10 cellular contexts compared by ENCODE assay signal in genomic region chr1:171739646-171740045, GRCh38. TPM values are rescaled to one million over a fixed set of nuclear protein-coding genes. Genes with fewer than 3 reads are reported as not detected.
A peak's percentile ranks its signal among the peaks of the same experiment; 100 is the strongest.
DNase-seq lines count a peak whose midpoint lies in the region; ATAC-seq and TF ChIP-seq lines count a peak whose summit lies in the region.
"Had no signal": no experiment of that assay in that cellular context is flagged by ENCODE, and none has a peak within 500 bp of the region (broad histone marks: within the 10 kb centered on the region; RNA-seq: fewer than 3 reads in every experiment).

No MANE protein-coding gene starts in this region.

- TF ChIP-seq CTCF in OCI-LY7 (conservative IDR thresholded peaks at IDR 0.05; ENCODE audit: low read length): no peak
- no peak for TF ChIP-seq CTCF in mammary epithelial cell (conservative IDR thresholded peaks at IDR 0.05 in 1 of 2, IDR thresholded peaks at IDR 0.05 in 1 of 2; ENCODE audit: extremely low read depth in 1 of 2, insufficient read depth in 1 of 2, low read depth in 1 of 2, low read length in 2 of 2)

- H3K36me3 Mint-ChIP-seq in naive thymus-derived CD8-positive, alpha-beta T cell: peaks cover 8 to 32% (median 17%) of the 10 kb centered on the region in 3 donors

- H3K4me2 ChIP-seq in OCI-LY7 (ENCODE audit: low read length) (peak overlapping the region; percentile 88; the same call in 1 of the 2 replicates), mammary epithelial cell (ENCODE audit: insufficient read depth, low read depth, low read length) (peak overlapping the region; percentile 85)

- H3K4me3 Mint-ChIP-seq in naive thymus-derived CD8-positive, alpha-beta T cell: peak overlapping the region in 9 of 10 donors; percentile 14 to 100 (median 71)
- H3K4me3 Mint-ChIP-seq: stimulated activated memory B cell treated with anti-CD40 and anti-IgM and Interleukin-4, amounts not matched to agents 10 μg/mL and 1 μg/mL and 100 μg/mL, for 72 hours had no signal

- intact Hi-C loops in OCI-LY7 (cut with micrococcal nuclease; ENCODE audit: unreplicated experiment): loop anchor here (5.0 kb wide), 2 partner anchors 487 to 793 kb away; partner anchors contain the start of gene SUCO
- intact Hi-C loops in mammary epithelial cell (cut with micrococcal nuclease): no loop called here

- no peak overlapping the region for H3K4me3 ChIP-seq in OCI-LY7 (ENCODE audit: low read depth, low read length, poor library complexity, severe bottlenecking)
- no peak overlapping the region for H3K4me3 ChIP-seq in mammary epithelial cell (replicated peaks in 1 of 3; ENCODE audit: insufficient read depth in 1 of 3, low read depth in 2 of 3, low read length in 3 of 3)

- dilution Hi-C loops in mammary epithelial cell (cut with HindIII; ENCODE audit: low sequenced_read_pairs): no loop called here

- 88% methylated on average over 2 of the region's 2 CpGs for WGBS in mammary epithelial cell (ENCODE audit: low coverage, missing lambda C conversion rate)

- H3K4me1 Mint-ChIP-seq in naive thymus-derived CD8-positive, alpha-beta T cell: peaks cover 35 to 67% (median 63%) of the 10 kb centered on the region in 4 donors

- H3K79me2 ChIP-seq in OCI-LY7 (ENCODE audit: insufficient read depth, low read depth, low read length) (peaks cover 12% of the 10 kb centered on the region; the same call in 1 of the 2 replicates), mammary epithelial cell (ENCODE audit: insufficient read depth, low read length) (peaks cover 32% of the 10 kb centered on the region)

- CTCF ChIA-PET in OCI-LY7 (lab: Charles Lee; ENCODE audit: unreplicated experiment): no interaction called here
- CTCF ChIA-PET in mammary epithelial cell (lab: Charles Lee; ENCODE audit: low non-redundant PET): interaction anchor here (0.7 kb wide), 1 partner anchor 1167 kb away, joined by 5 read pairs; no protein-coding TSS in a partner anchor

- peak overlapping the region in 6 of 10 donors; percentile 38 to 100 (median 80) for H3K27ac Mint-ChIP-seq in naive thymus-derived CD8-positive, alpha-beta T cell
- H3K27ac Mint-ChIP-seq: stimulated activated memory B cell treated with anti-CD40 and anti-IgM and Interleukin-4, amounts not matched to agents 10 μg/mL and 1 μg/mL and 100 μg/mL, for 72 hours had no signal

- ATAC-seq in naive thymus-derived CD8-positive, alpha-beta T cell: no peak
- no peak for ATAC-seq in GM18907 (IDR thresholded peaks at IDR 0.05; ENCODE audit: unreplicated experiment)
- ATAC-seq: stimulated activated memory B cell treated with anti-CD40 and anti-IgM and Interleukin-4, amounts not matched to agents 10 μg/mL and 1 μg/mL and 100 μg/mL, for 72 hours had no signal

- no peaks in the 10 kb centered on the region for H3K9me2 ChIP-seq in OCI-LY7 (ENCODE audit: insufficient read depth, low read length)

- no peaks in the 10 kb centered on the region for H3K27me3 Mint-ChIP-seq in naive thymus-derived CD8-positive, alpha-beta T cell
- H3K27me3 Mint-ChIP-seq: stimulated activated memory B cell treated with anti-CD40 and anti-IgM and Interleukin-4, amounts not matched to agents 10 μg/mL and 1 μg/mL and 100 μg/mL, for 72 hours had no signal

- in situ Hi-C loops in mammary epithelial cell (cut with MboI; ENCODE audit: low sequenced_read_pairs in 2 of 2): no loop called here
- in situ Hi-C loops in KBM-7 (cut with MboI; ENCODE audit: low pct_unique_long_range_greater_than_20kb, low sequenced_read_pairs): no loop called here

- BruUV-seq in OCI-LY7 (replicated peaks; lab: Mats Ljungman, UMichigan): no TSS peak
- no TSS peak for BruUV-seq in mammary epithelial cell (replicated peaks; lab: Mats Ljungman, UMichigan)

- H3K36me3 ChIP-seq in OCI-LY7 (ENCODE audit: insufficient read depth, low read length): peaks cover 21% of the 10 kb centered on the region
- peaks cover 2% of the 10 kb centered on the region for H3K36me3 ChIP-seq in mammary epithelial cell (ENCODE audit: insufficient read depth, low read length)

- POLR2A ChIA-PET in OCI-LY7 (lab: Charles Lee): interaction anchor here (2.5 kb wide), 1 partner anchor 42 kb away, joined by 8 read pairs; the partner anchor contains the start of gene METTL13
- POLR2A ChIA-PET in naive thymus-derived CD8-positive, alpha-beta T cell (lab: Charles Lee): interaction anchor here (5.8 kb wide), 1 partner anchor 41 kb away, joined by 124 read pairs; the partner anchor contains the start of gene METTL13

- H3K9ac ChIP-seq in mammary epithelial cell (ENCODE audit: insufficient read depth, low read length): no peak overlapping the region

- H4K20me1 ChIP-seq in OCI-LY7 (ENCODE audit: insufficient read depth, low read length) (no peaks in the 10 kb centered on the region), mammary epithelial cell (ENCODE audit: insufficient read depth, low read length) (no peaks in the 10 kb centered on the region)

- no peaks in the 10 kb centered on the region for H3K9me3 Mint-ChIP-seq in naive thymus-derived CD8-positive, alpha-beta T cell
- H3K9me3 Mint-ChIP-seq: stimulated activated memory B cell treated with anti-CD40 and anti-IgM and Interleukin-4, amounts not matched to agents 10 μg/mL and 1 μg/mL and 100 μg/mL, for 72 hours had no signal

- H3K27me3 ChIP-seq in mammary epithelial cell (ENCODE audit: insufficient read depth, low read length): no peaks in the 10 kb centered on the region

- H2AFZ ChIP-seq in OCI-LY7 (ENCODE audit: low read length): no peak overlapping the region
- no peak overlapping the region for H2AFZ ChIP-seq in mammary epithelial cell (ENCODE audit: low read depth, low read length)

- no peaks in the 10 kb centered on the region for H3K9me3 ChIP-seq in OCI-LY7 (ENCODE audit: low read length)
- no peaks in the 10 kb centered on the region for H3K9me3 ChIP-seq in mammary epithelial cell (replicated peaks; ENCODE audit: insufficient read depth, low read length)

- DNase-seq in COLO829 (ENCODE audit: low spot score) (peak; percentile 70), OCI-LY7 (ENCODE audit: low spot score) (no peak), mammary epithelial cell (no peak), NCI-H526 (lab: John Stamatoyannopoulos, UW) (no peak), KBM-7 (no peak)
- no peak for DNase-seq in naive thymus-derived CD8-positive, alpha-beta T cell
- DNase-seq: cortex of kidney, NCI-H510A treated with DMSO at 0.1 percent for 48 hours had no signal

- H3K27ac ChIP-seq in OCI-LY7 (ENCODE audit: low read depth, low read length, poor library complexity, severe bottlenecking): no peak overlapping the region
- H3K27ac ChIP-seq in mammary epithelial cell (ENCODE audit: insufficient read depth, low read depth, low read length): no peak overlapping the region

- H3K4me1 ChIP-seq in OCI-LY7 (ENCODE audit: insufficient read depth, low read length, poor library complexity, severe bottlenecking) (peaks cover 30% of the 10 kb centered on the region), mammary epithelial cell (ENCODE audit: insufficient read depth, low read length) (peaks cover 35% of the 10 kb centered on the region)

RNA-seq across cellular contexts. Expression of gene VAMP4, which starts 2.2 kb away (rescaled TPM):
- 3.2 and 3.4 TPM in 2 replicates for total RNA-seq in OCI-LY7 (2014; rRNA removed; shearing (Covaris generic))
- total RNA-seq in OCI-LY7 (2022) (7.7 and 14.2 TPM in 2 replicates), mammary epithelial cell (10 to 100 TPM in 1 of 2 donors, 1 to 10 TPM in 1; 6.7 to 13.8 TPM)
- 2.7 TPM for polyA plus RNA-seq in mammary epithelial cell
- 3.4 TPM for polyA minus RNA-seq in mammary epithelial cell
- 10 to 100 TPM; 27.5 to 28.0 TPM for total RNA-seq in naive thymus-derived CD8-positive, alpha-beta T cell
- 10 to 100 TPM; 18.3 to 19.9 (median 19.8) TPM for polyA plus RNA-seq in naive thymus-derived CD8-positive, alpha-beta T cell

RNA-seq across cellular contexts. Expression of gene METTL13, which starts 41.8 kb away (rescaled TPM):
- 22.2 and 28.3 TPM in 2 replicates for total RNA-seq in OCI-LY7 (2014; rRNA removed; shearing (Covaris generic))
- total RNA-seq in OCI-LY7 (2022) (27.5 and 35.4 TPM in 2 replicates), mammary epithelial cell (10 to 100 TPM; 21.5 to 31.6 TPM)
- polyA plus RNA-seq in mammary epithelial cell: 39.8 TPM
- polyA minus RNA-seq in mammary epithelial cell: 69.8 TPM
- total RNA-seq in naive thymus-derived CD8-positive, alpha-beta T cell: 10 to 100 TPM; 32.0 to 32.7 TPM
- 10 to 100 TPM; 19.5 to 41.2 (median 33.4) TPM for polyA plus RNA-seq in naive thymus-derived CD8-positive, alpha-beta T cell
